18 cellular contexts compared by ENCODE assay signal in genomic region chr7:78218051-78218450, GRCh38.
DNase-seq lines count a peak whose midpoint lies in the region; ATAC-seq and TF ChIP-seq lines count a peak whose summit lies in the region.
"Had no signal": no experiment of that assay in that cellular context is flagged by ENCODE, and none has a peak within 500 bp of the region (broad histone marks: within the 10 kb centered on the region; RNA-seq: fewer than 3 reads in every experiment).

No MANE protein-coding gene starts in this region.

- peak; percentile 51 for DNase-seq in ELR (ENCODE audit: low read depth)
- peak; percentile 2 for DNase-seq in RKO (ENCODE audit: low spot score)
- DNase-seq in fibroblast of peridontal ligament (ENCODE audit: extremely low read depth): peak; percentile 60
- peak; percentile 95 for DNase-seq in skeletal muscle cell (ENCODE audit: low read depth)
- no peak for DNase-seq in hippocampal formation (lab: John Stamatoyannopoulos, UW)
- no peak for DNase-seq in heart left ventricle
- DNase-seq in NCI-H2107 treated with DMSO at 0.1 percent for 48 hours (lab: John Stamatoyannopoulos, UW; ENCODE audit: unreplicated experiment): no peak
- DNase-seq: BE2C; Calu3; CD4-positive, alpha-beta T cell; GDM1; Kasumi-1; NCI-H187; NCI-H446; NCI-H69; NK-92 treated with Interleukin-12 subunit alpha and Interleukin-12 subunit beta, amount 100 ng/mL, for 24 hours; SHP77 treated with DMSO at 0.1 percent for 48 hours had no signal

- TF ChIP-seq POLR2A in heart left ventricle (IDR thresholded peaks at IDR 0.05): no peak

- no peaks in the 10 kb centered on the region for H3K36me3 ChIP-seq in heart left ventricle
- H3K36me3 ChIP-seq: BE2C had no signal

- H3K4me3 ChIP-seq in skeletal muscle cell (ENCODE audit: low read depth, low read length) (no peak overlapping the region), heart left ventricle (no peak overlapping the region)

- intact Hi-C loops in heart left ventricle (cut with DNase I): loop anchor here in 1 of 10 donors (10.0 kb wide), 1 partner anchor 57 kb away; no protein-coding TSS in a partner anchor

- H3K9me3 ChIP-seq in heart left ventricle: no peaks in the 10 kb centered on the region
- H3K9me3 ChIP-seq: BE2C had no signal

- no peaks in the 10 kb centered on the region for H3K4me1 ChIP-seq in heart left ventricle

- no peak overlapping the region for H3K27ac ChIP-seq in heart left ventricle

- no peak for TF ChIP-seq CTCF in heart left ventricle (IDR thresholded peaks at IDR 0.05)

- WGBS in heart left ventricle, 4 donors: 69 to 95% (median 87%) methylated on average over 1 of the region's 1 CpG

- H3K27me3 ChIP-seq in heart left ventricle: no peaks in the 10 kb centered on the region
- H3K27me3 ChIP-seq: BE2C had no signal

- no peak for ATAC-seq in heart left ventricle
- ATAC-seq: HCT116 had no signal

Comparison
In these comparisons a context has a peak if more than half of its experiments do, and no peak if none do; other contexts are left out.
1. DNase-seq: peak in ELR (single experiment), RKO (single experiment), fibroblast of peridontal ligament (single experiment) and skeletal muscle cell (single experiment); none in hippocampal formation (0 of 2), heart left ventricle (0 of 5) and NCI-H2107 treated with DMSO at 0.1 percent for 48 hours (single experiment).